In the genomic region with DNA sequence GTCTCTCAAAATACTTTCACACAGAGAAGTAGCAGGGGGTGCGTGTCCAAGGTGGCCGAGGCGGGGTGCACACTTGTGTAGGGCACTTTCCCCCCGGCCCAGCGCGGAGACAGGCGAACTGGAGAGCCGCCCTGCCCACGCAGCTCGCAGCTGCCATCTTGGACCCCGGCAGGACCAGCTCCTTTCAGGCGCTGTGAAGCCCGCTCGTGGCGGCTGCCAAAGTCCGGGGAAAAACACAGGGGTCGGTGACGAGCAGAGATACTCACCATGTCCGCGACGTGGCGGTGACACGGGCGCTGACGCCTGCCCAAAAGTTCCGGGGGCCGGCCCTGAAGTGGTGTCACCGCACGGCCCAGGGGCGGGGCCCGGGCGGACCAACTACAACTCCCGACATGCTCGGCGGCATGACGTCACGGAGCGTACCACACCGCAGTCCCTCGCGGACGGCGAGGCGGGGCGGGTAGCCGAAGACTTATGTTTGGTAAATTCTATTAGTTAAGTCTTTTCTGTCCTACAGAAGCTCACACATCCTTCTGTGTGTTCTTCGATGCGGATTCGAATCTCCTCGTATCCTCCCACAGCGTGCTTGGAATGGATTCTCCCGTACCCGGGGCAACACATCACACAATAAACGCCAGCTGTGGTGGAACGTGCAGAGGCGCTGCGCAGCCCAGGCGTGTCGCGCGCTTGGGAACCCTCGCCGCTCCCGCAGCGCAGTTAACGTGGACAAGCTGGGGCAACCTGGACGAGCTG, we compare ENCODE assay signal across 1 cellular context.
A peak's percentile ranks its signal among the peaks of the same experiment; 100 is the strongest.
TF ChIP-seq lines count a peak whose summit lies in the region.

Gene UFSP2, minus strand, starts transcription at position 365 of the 753 bp plus-strand sequence. Its CDS starts 96 bp downstream, at position 269.

TF ChIP-seq in K562, 482 proteins besides CTCF, POLR2A, EP300 and RAD21 (continued from another document and continues in another):
- TF ChIP-seq TSHZ1 (CRISPR knock-in tag; IDR thresholded peaks at IDR 0.05) (no peak), HLTF (IDR thresholded peaks at IDR 0.05) (no peak), ARID4B (CRISPR knock-in tag; IDR thresholded peaks at IDR 0.05) (peak; percentile 99), SRSF1 (IDR thresholded peaks at IDR 0.05; ENCODE audit: low read depth, low read length) (no peak), ZBTB9 (CRISPR knock-in tag; IDR thresholded peaks at IDR 0.05) (peak; percentile 71; the same call in 1 of the 2 replicates), MEF2A (IDR thresholded peaks at IDR 0.05; ENCODE audit: control insufficient read depth, low read depth, low read length) (no peak), NR3C1 (CRISPR knock-in tag; IDR thresholded peaks at IDR 0.05) (no peak), FOXM1 (IDR thresholded peaks at IDR 0.05; ENCODE audit: low read depth) (no peak), FOXM1 (CRISPR knock-in tag; IDR thresholded peaks at IDR 0.05; ENCODE audit: low read depth) (no peak), HSF4 (CRISPR knock-in tag; IDR thresholded peaks at IDR 0.05; ENCODE audit: borderline replicate concordance) (no peak), TSC22D4 (tag; IDR thresholded peaks at IDR 0.05) (no peak), ZNF668 (CRISPR knock-in tag; IDR thresholded peaks at IDR 0.05) (no peak), ZNF253 (CRISPR knock-in tag; conservative IDR thresholded peaks at IDR 0.05) (no peak), MTF1 (CRISPR knock-in tag; IDR thresholded peaks at IDR 0.05; ENCODE audit: borderline replicate concordance) (no peak), ZNF695 (CRISPR knock-in tag; IDR thresholded peaks at IDR 0.05) (no peak), SMARCA4 (IDR thresholded peaks at IDR 0.05) (no peak), ZNF274 (IDR thresholded peaks at IDR 0.05; ENCODE audit: borderline replicate concordance, low read depth, low read length) (no peak), PKNOX1 (IDR thresholded peaks at IDR 0.05) (peak; percentile 24; the same call in 1 of the 2 replicates), KDM5B (IDR thresholded peaks at IDR 0.05; ENCODE audit: insufficient replicate concordance, low read depth, low read length) (peak; percentile 54), EWSR1 (IDR thresholded peaks at IDR 0.05; ENCODE audit: borderline replicate concordance, low read depth, partially characterized antibody) (no peak), ETS2 (tag; IDR thresholded peaks at IDR 0.05; ENCODE audit: borderline replicate concordance, poor library complexity, severe bottlenecking) (no peak), PHTF2 (CRISPR knock-in tag; IDR thresholded peaks at IDR 0.05) (no peak), THRAP3 (IDR thresholded peaks at IDR 0.05; ENCODE audit: borderline replicate concordance) (no peak), HMG20A (CRISPR knock-in tag; conservative IDR thresholded peaks at IDR 0.05) (no peak), HDGF (IDR thresholded peaks at IDR 0.05) (no peak), ZNF184 (CRISPR knock-in tag; IDR thresholded peaks at IDR 0.05) (no peak), ZKSCAN8 (CRISPR knock-in tag; IDR thresholded peaks at IDR 0.05) (no peak), FOXK2 (conservative IDR thresholded peaks at IDR 0.05 in 1 of 2, IDR thresholded peaks at IDR 0.05 in 1 of 2; ENCODE audit: low read depth in 2 of 2) (peak; percentile 57 to 100), ILK (tag; IDR thresholded peaks at IDR 0.05; ENCODE audit: borderline replicate concordance, low read depth) (no peak), ZEB2 (IDR thresholded peaks at IDR 0.05) (no peak), STAG1 (CRISPR knock-in tag; IDR thresholded peaks at IDR 0.05; ENCODE audit: borderline replicate concordance) (no peak), NONO (IDR thresholded peaks at IDR 0.05; ENCODE audit: low read depth in 2 of 2, low read length in 1 of 2) (peak in 1 of 2 experiments; percentile 99; a peak in 2 of 4 replicates), ETV6 (IDR thresholded peaks at IDR 0.05; ENCODE audit: borderline replicate concordance in 1 of 2, low read depth in 2 of 2, low read length in 1 of 2) (no peak), ETV6 (CRISPR knock-in tag; IDR thresholded peaks at IDR 0.05; ENCODE audit: borderline replicate concordance) (no peak), E2F8 (IDR thresholded peaks at IDR 0.05; ENCODE audit: low read depth, partially characterized antibody) (peak; percentile 66), SNRNP70 (optimal IDR thresholded peaks at IDR 0.05; ENCODE audit: low read depth, low read length) (no peak), HNRNPLL (IDR thresholded peaks at IDR 0.05; ENCODE audit: low read depth, low read length, poor library complexity, severe bottlenecking) (peak; percentile 97), DIDO1 (tag; IDR thresholded peaks at IDR 0.05; ENCODE audit: low read depth) (0 out of 2 replicates have a peak, but pooled peaks have one; percentile 44), ZNF324 (CRISPR knock-in tag; IDR thresholded peaks at IDR 0.05) (no peak), NBN (IDR thresholded peaks at IDR 0.05; ENCODE audit: low read depth) (peak; percentile 95), POLR2AphosphoS5 (IDR thresholded peaks at IDR 0.05; ENCODE audit: control insufficient read depth, insufficient read depth, low read depth, low read length) (no peak; the same call in 1 of the 2 replicates), SUPT5H (IDR thresholded peaks at IDR 0.05) (peak; percentile 67), ELF1 (tag; IDR thresholded peaks at IDR 0.05) (no peak), RFX7 (CRISPR knock-in tag; IDR thresholded peaks at IDR 0.05) (no peak)
- TF ChIP-seq, protein P1, sequence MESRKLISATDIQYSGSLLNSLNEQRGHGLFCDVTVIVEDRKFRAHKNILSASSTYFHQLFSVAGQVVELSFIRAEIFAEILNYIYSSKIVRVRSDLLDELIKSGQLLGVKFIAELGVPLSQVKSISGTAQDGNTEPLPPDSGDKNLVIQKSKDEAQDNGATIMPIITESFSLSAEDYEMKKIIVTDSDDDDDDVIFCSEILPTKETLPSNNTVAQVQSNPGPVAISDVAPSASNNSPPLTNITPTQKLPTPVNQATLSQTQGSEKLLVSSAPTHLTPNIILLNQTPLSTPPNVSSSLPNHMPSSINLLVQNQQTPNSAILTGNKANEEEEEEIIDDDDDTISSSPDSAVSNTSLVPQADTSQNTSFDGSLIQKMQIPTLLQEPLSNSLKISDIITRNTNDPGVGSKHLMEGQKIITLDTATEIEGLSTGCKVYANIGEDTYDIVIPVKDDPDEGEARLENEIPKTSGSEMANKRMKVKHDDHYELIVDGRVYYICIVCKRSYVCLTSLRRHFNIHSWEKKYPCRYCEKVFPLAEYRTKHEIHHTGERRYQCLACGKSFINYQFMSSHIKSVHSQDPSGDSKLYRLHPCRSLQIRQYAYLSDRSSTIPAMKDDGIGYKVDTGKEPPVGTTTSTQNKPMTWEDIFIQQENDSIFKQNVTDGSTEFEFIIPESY (CRISPR knock-in tag; IDR thresholded peaks at IDR 0.05): no peak
- TF ChIP-seq, protein P2, sequence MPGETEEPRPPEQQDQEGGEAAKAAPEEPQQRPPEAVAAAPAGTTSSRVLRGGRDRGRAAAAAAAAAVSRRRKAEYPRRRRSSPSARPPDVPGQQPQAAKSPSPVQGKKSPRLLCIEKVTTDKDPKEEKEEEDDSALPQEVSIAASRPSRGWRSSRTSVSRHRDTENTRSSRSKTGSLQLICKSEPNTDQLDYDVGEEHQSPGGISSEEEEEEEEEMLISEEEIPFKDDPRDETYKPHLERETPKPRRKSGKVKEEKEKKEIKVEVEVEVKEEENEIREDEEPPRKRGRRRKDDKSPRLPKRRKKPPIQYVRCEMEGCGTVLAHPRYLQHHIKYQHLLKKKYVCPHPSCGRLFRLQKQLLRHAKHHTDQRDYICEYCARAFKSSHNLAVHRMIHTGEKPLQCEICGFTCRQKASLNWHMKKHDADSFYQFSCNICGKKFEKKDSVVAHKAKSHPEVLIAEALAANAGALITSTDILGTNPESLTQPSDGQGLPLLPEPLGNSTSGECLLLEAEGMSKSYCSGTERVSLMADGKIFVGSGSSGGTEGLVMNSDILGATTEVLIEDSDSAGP (CRISPR knock-in tag; IDR thresholded peaks at IDR 0.05): no peak; the same call in 1 of the 2 replicates
